Comparison of ENCODE assay signal across 8 cellular contexts in genomic region chr21:26843912-26844257, GRCh38. TPM values are rescaled to one million over a fixed set of nuclear protein-coding genes. Genes with fewer than 3 reads are reported as not detected.
A peak's percentile ranks its signal among the peaks of the same experiment; 100 is the strongest.
DNase-seq lines count a peak whose midpoint lies in the region; ATAC-seq and TF ChIP-seq lines count a peak whose summit lies in the region.

No MANE protein-coding gene starts in this region.

- peak overlapping the region; percentile 11 for H2AK5ac ChIP-seq in trophoblast cell (ENCODE audit: low read length)

- H3K4me3 ChIP-seq in fibroblast of villous mesenchyme (ENCODE audit: low read depth, low read length) (peak overlapping the region; percentile 99), trophoblast cell (ENCODE audit: low read depth, low read length) (peak overlapping the region; percentile 74)

- peaks cover 2 to 4% of the 10 kb centered on the region in 2 experiments for H3K4me1 ChIP-seq in trophoblast cell (ENCODE audit: control insufficient read depth in 1 of 2, insufficient read depth in 2 of 2, low read length in 2 of 2)

- peak overlapping the region; percentile 23 for H4K8ac ChIP-seq in trophoblast cell (ENCODE audit: low read depth, low read length)

- no peaks in the 10 kb centered on the region for H3K27me3 ChIP-seq in trophoblast cell (ENCODE audit: insufficient read depth, low read length)

- H3K4ac ChIP-seq in trophoblast cell (ENCODE audit: low read depth, low read length) = peak overlapping the region; percentile 30

- ATAC-seq in SK-N-SH treated with all-trans-retinoic acid at 6 μM for 48 hours = peak; percentile 50
- no peak for ATAC-seq in GM21786 (IDR thresholded peaks at IDR 0.05; ENCODE audit: unreplicated experiment)
- ATAC-seq in GM21717 (IDR thresholded peaks at IDR 0.05; ENCODE audit: unreplicated experiment) = no peak

- no peak overlapping the region for H2BK12ac ChIP-seq in trophoblast cell (ENCODE audit: low read length)

- H3K9ac ChIP-seq in trophoblast cell (ENCODE audit: low read length) = peak overlapping the region; percentile 21

- peak overlapping the region; percentile 60 for H3K4me2 ChIP-seq in trophoblast cell (ENCODE audit: low read length)

- peaks cover 23 to 24% of the 10 kb centered on the region in 2 experiments for H3K36me3 ChIP-seq in trophoblast cell (ENCODE audit: control insufficient read depth in 1 of 2, insufficient read depth in 2 of 2, low read length in 2 of 2)

- DNase-seq in NCI-H446 (lab: John Stamatoyannopoulos, UW) = peak; percentile 23 to 41
- DNase-seq in NCI-H446 treated with DMSO at 0.1 percent for 48 hours (lab: John Stamatoyannopoulos, UW) = no peak
- peak; percentile 43 for DNase-seq in fibroblast of villous mesenchyme (ENCODE audit: low read depth)
- DNase-seq in trophoblast cell = peak in 1 of 2 donors; percentile 45
- no peak for DNase-seq in NCI-H1436 treated with DMSO at 0.1 percent for 48 hours (lab: John Stamatoyannopoulos, UW)

- peak overlapping the region; percentile 49 for H2BK120ac ChIP-seq in trophoblast cell (ENCODE audit: insufficient read depth, low read length, poor library complexity)

- peak overlapping the region; percentile 38 for H2AFZ ChIP-seq in trophoblast cell (ENCODE audit: insufficient read depth, low read length, poor library complexity)

- peak overlapping the region; percentile 91 for H3K14ac ChIP-seq in trophoblast cell (ENCODE audit: low read length)

- peak overlapping the region; percentile 70 for H3K18ac ChIP-seq in trophoblast cell (ENCODE audit: low read length)

- H4K91ac ChIP-seq in trophoblast cell (ENCODE audit: low read depth, low read length) = peak overlapping the region; percentile 47

- no peak overlapping the region for H3K23ac ChIP-seq in trophoblast cell (ENCODE audit: low read length)

- H2BK5ac ChIP-seq in trophoblast cell (ENCODE audit: low read depth, low read length, poor library complexity) = peak overlapping the region; percentile 56

- peaks cover 34% of the 10 kb centered on the region for H3K79me1 ChIP-seq in trophoblast cell (ENCODE audit: low read length)

- TF ChIP-seq CTCF in fibroblast of villous mesenchyme (IDR thresholded peaks at IDR 0.05; ENCODE audit: insufficient read depth, low read depth, low read length) = no peak

- no CpG with 5 or more reads among the region's 12 CpGs for WGBS in trophoblast cell (ENCODE audit: extremely low coverage, insufficient coverage, insufficient read length)

- H4K12ac ChIP-seq in trophoblast cell (ENCODE audit: low read depth, low read length) = peak overlapping the region; percentile 61

- H3K9me3 ChIP-seq in trophoblast cell (ENCODE audit: insufficient read depth, low read depth, low read length) = no peaks in the 10 kb centered on the region

- H3K27ac ChIP-seq in trophoblast cell (ENCODE audit: low read depth, low read length) = peak overlapping the region; percentile 63

- H3K79me2 ChIP-seq in trophoblast cell (ENCODE audit: control insufficient read depth, insufficient read depth, low read length, poor library complexity) = peaks cover 21% of the 10 kb centered on the region

TF ChIP-seq in SK-N-SH treated with all-trans-retinoic acid at 6 μM for 48 hours, 23 proteins besides CTCF, POLR2A, EP300 and RAD21:
- no peak for TF ChIP-seq ZNF8 (CRISPR knock-in tag; IDR thresholded peaks at IDR 0.05)
- no peak for TF ChIP-seq BACH2 (CRISPR knock-in tag; IDR thresholded peaks at IDR 0.05; ENCODE audit: borderline replicate concordance)
- no peak for TF ChIP-seq PPARA (CRISPR knock-in tag; IDR thresholded peaks at IDR 0.05; ENCODE audit: borderline replicate concordance)
- no peak for TF ChIP-seq ISL1 (CRISPR knock-in tag; IDR thresholded peaks at IDR 0.05)
- no peak for TF ChIP-seq ESRRG (CRISPR knock-in tag; IDR thresholded peaks at IDR 0.05)
- no peak for TF ChIP-seq PATZ1 (CRISPR knock-in tag; IDR thresholded peaks at IDR 0.05; ENCODE audit: borderline replicate concordance)
- TF ChIP-seq TSHZ2 (CRISPR knock-in tag; IDR thresholded peaks at IDR 0.05) = no peak
- no peak for TF ChIP-seq ZFP30 (CRISPR knock-in tag; IDR thresholded peaks at IDR 0.05)
- no peak for TF ChIP-seq ZC3H10 (CRISPR knock-in tag; IDR thresholded peaks at IDR 0.05)

RNA-seq across cellular contexts. Expression of gene ADAMTS1, which starts 1.3 kb away (rescaled TPM):
- total RNA-seq in fibroblast of villous mesenchyme = 177 and 589 TPM in 2 replicates
- polyA plus RNA-seq in trophoblast cell (2013) = 189 and 201 TPM in 2 replicates

Comparison
In these comparisons a context has a peak if more than half of its experiments do, and no peak if none do; other contexts are left out.
1. DNase-seq: peak in NCI-H446 (2 of 2) and fibroblast of villous mesenchyme (single experiment); none in NCI-H446 treated with DMSO at 0.1 percent for 48 hours (single experiment) and NCI-H1436 treated with DMSO at 0.1 percent for 48 hours (single experiment).